ENCODE assay signal across 19 cellular contexts in the genomic region with DNA sequence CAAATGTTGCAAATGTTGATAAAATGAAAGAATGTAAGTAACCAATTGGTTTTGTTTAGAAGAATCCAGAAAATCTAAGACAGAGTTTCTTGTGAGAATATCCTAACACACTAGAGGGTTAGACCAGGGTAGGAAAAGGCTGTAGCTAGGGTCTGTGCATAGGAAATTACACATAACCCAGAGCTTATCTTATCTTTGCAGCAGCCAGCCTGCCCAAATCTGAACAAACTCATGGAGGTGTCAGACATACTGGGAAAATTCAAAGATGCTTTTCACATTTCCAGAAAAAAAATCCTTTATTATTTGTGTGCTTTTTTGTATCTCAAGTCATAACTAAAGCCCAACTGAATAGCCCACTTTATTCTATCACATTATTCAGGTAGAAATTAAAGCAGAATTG.
DNase-seq lines count a peak whose midpoint lies in the region; ATAC-seq and TF ChIP-seq lines count a peak whose summit lies in the region.
"Had no signal": no experiment of that assay in that cellular context is flagged by ENCODE, and none has a peak within 500 bp of the region (broad histone marks: within the 10 kb centered on the region; RNA-seq: fewer than 3 reads in every experiment).

No MANE protein-coding gene starts in this region.

- H3K4me1 ChIP-seq in heart left ventricle (peaks cover 0 to 20% (median 0%) of the 10 kb centered on the region in 12 donors), right atrium auricular region (peaks cover 0 to 15% of the 10 kb centered on the region in 2 donors), vagina (peaks cover 11% of the 10 kb centered on the region)
- H3K4me1 ChIP-seq: BE2C, Peyer's patch had no signal

- intact Hi-C loops in heart left ventricle (cut with DNase I) (no loop called here), Right ventricle myocardium inferior (cut with DNase I) (no loop called here), vagina (cut with DNase I) (no loop called here)

- H3K36me3 ChIP-seq in heart left ventricle: no peaks in the 10 kb centered on the region
- H3K36me3 ChIP-seq in right atrium auricular region: no peaks in the 10 kb centered on the region
- no peaks in the 10 kb centered on the region for H3K36me3 ChIP-seq in vagina
- H3K36me3 ChIP-seq: BE2C, Peyer's patch had no signal

- no peak overlapping the region for H3K4me3 Mint-ChIP-seq in activated CD8-positive, alpha-beta T cell treated with anti-CD3 and anti-CD28 coated beads, Interleukin-2, amount 10 ng/mL, durations not matched to agents 7 days and 5 days
- H3K4me3 Mint-ChIP-seq in activated CD4-positive, alpha-beta memory T cell treated with anti-CD3 and anti-CD28 coated beads, Interleukin-2, amount 10 ng/mL, durations not matched to agents 7 days and 5 days: no peak overlapping the region
- H3K4me3 Mint-ChIP-seq: CD4-positive, alpha-beta memory T cell had no signal

- H3K27ac Mint-ChIP-seq in activated CD8-positive, alpha-beta T cell treated with anti-CD3 and anti-CD28 coated beads, Interleukin-2, amount 10 ng/mL, durations not matched to agents 7 days and 5 days: no peak overlapping the region
- no peak overlapping the region for H3K27ac Mint-ChIP-seq in activated CD4-positive, alpha-beta memory T cell treated with anti-CD3 and anti-CD28 coated beads, Interleukin-2, amount 10 ng/mL, durations not matched to agents 7 days and 5 days
- H3K27ac Mint-ChIP-seq: CD4-positive, alpha-beta memory T cell had no signal

- CTCF ChIA-PET in activated CD8-positive, alpha-beta T cell treated with anti-CD3 and anti-CD28 coated beads, Interleukin-2, amount 10 ng/mL, durations not matched to agents 7 days and 5 days (lab: Charles Lee): no interaction called here
- CTCF ChIA-PET in activated CD4-positive, alpha-beta memory T cell treated with anti-CD3 and anti-CD28 coated beads, Interleukin-2, amount 10 ng/mL, durations not matched to agents 7 days and 5 days (lab: Charles Lee): no interaction called here

- ATAC-seq in heart left ventricle (peak in 3 of 4 donors; percentile 45 to 65 (median 61)), Right ventricle myocardium inferior (no peak)
- ATAC-seq in activated CD8-positive, alpha-beta T cell treated with anti-CD3 and anti-CD28 coated beads, Interleukin-2, amount 10 ng/mL, durations not matched to agents 7 days and 5 days: no peak

- no peak for TF ChIP-seq POLR2A in heart left ventricle (IDR thresholded peaks at IDR 0.05)
- no peak for TF ChIP-seq POLR2A in vagina (IDR thresholded peaks at IDR 0.05)

- H3K27me3 ChIP-seq in heart left ventricle (no peaks in the 10 kb centered on the region), right atrium auricular region (no peaks in the 10 kb centered on the region), vagina (no peaks in the 10 kb centered on the region)
- H3K27me3 ChIP-seq: BE2C, Peyer's patch had no signal

- no peak for TF ChIP-seq CTCF in heart left ventricle (IDR thresholded peaks at IDR 0.05)
- no peak for TF ChIP-seq CTCF in right atrium auricular region (IDR thresholded peaks at IDR 0.05)
- no peak for TF ChIP-seq CTCF in vagina (IDR thresholded peaks at IDR 0.05)

- DNase-seq in heart left ventricle (no peak), Right ventricle myocardium inferior (ENCODE audit: missing footprints) (no peak), dermis blood vessel endothelial cell (peak; percentile 47), right atrium auricular region (ENCODE audit: low spot score) (no peak), vagina (ENCODE audit: extremely low spot score in 2 of 2) (no peak), KG1 (lab: John Stamatoyannopoulos, UW) (no peak)
- no peak for DNase-seq in activated CD8-positive, alpha-beta T cell treated with anti-CD3 and anti-CD28 coated beads, Interleukin-2, amount 10 ng/mL, durations not matched to agents 7 days and 5 days
- no peak for DNase-seq in activated CD4-positive, alpha-beta memory T cell treated with anti-CD3 and anti-CD28 coated beads, Interleukin-2, amount 10 ng/mL, durations not matched to agents 7 days and 5 days
- DNase-seq: BE2C; CD4-positive, alpha-beta memory T cell; DMS79; H7; KBM-7; NCI-H1436; NCI-H2081; NCI-H510A treated with DMSO at 0.1 percent for 48 hours; NCI-H82; Peyer's patch had no signal

- no peaks in the 10 kb centered on the region for H3K4me1 Mint-ChIP-seq in activated CD8-positive, alpha-beta T cell treated with anti-CD3 and anti-CD28 coated beads, Interleukin-2, amount 10 ng/mL, durations not matched to agents 7 days and 5 days (ENCODE audit: low read depth)
- no peaks in the 10 kb centered on the region for H3K4me1 Mint-ChIP-seq in activated CD4-positive, alpha-beta memory T cell treated with anti-CD3 and anti-CD28 coated beads, Interleukin-2, amount 10 ng/mL, durations not matched to agents 7 days and 5 days
- H3K4me1 Mint-ChIP-seq: CD4-positive, alpha-beta memory T cell had no signal

- H3K9me3 ChIP-seq in heart left ventricle: no peaks in the 10 kb centered on the region
- no peaks in the 10 kb centered on the region for H3K9me3 ChIP-seq in right atrium auricular region
- no peaks in the 10 kb centered on the region for H3K9me3 ChIP-seq in vagina
- H3K9me3 ChIP-seq: BE2C, Peyer's patch had no signal

- H3K36me3 Mint-ChIP-seq in activated CD8-positive, alpha-beta T cell treated with anti-CD3 and anti-CD28 coated beads, Interleukin-2, amount 10 ng/mL, durations not matched to agents 7 days and 5 days (ENCODE audit: low read depth): no peaks in the 10 kb centered on the region
- H3K36me3 Mint-ChIP-seq in activated CD4-positive, alpha-beta memory T cell treated with anti-CD3 and anti-CD28 coated beads, Interleukin-2, amount 10 ng/mL, durations not matched to agents 7 days and 5 days (ENCODE audit: low read depth): no peaks in the 10 kb centered on the region
- H3K36me3 Mint-ChIP-seq: CD4-positive, alpha-beta memory T cell had no signal

- no peaks in the 10 kb centered on the region for H3K9me3 Mint-ChIP-seq in activated CD8-positive, alpha-beta T cell treated with anti-CD3 and anti-CD28 coated beads, Interleukin-2, amount 10 ng/mL, durations not matched to agents 7 days and 5 days (ENCODE audit: insufficient read depth)
- no peaks in the 10 kb centered on the region for H3K9me3 Mint-ChIP-seq in activated CD4-positive, alpha-beta memory T cell treated with anti-CD3 and anti-CD28 coated beads, Interleukin-2, amount 10 ng/mL, durations not matched to agents 7 days and 5 days

- H3K4me3 ChIP-seq in heart left ventricle: no peak overlapping the region
- H3K4me3 ChIP-seq in right atrium auricular region: no peak overlapping the region
- H3K4me3 ChIP-seq in vagina: no peak overlapping the region
- H3K4me3 ChIP-seq: Peyer's patch had no signal

- POLR2A ChIA-PET in activated CD8-positive, alpha-beta T cell treated with anti-CD3 and anti-CD28 coated beads, Interleukin-2, amount 10 ng/mL, durations not matched to agents 7 days and 5 days (lab: Charles Lee): no interaction called here
- POLR2A ChIA-PET in activated CD4-positive, alpha-beta memory T cell treated with anti-CD3 and anti-CD28 coated beads, Interleukin-2, amount 10 ng/mL, durations not matched to agents 7 days and 5 days (lab: Charles Lee): no interaction called here

- H3K27me3 Mint-ChIP-seq in activated CD8-positive, alpha-beta T cell treated with anti-CD3 and anti-CD28 coated beads, Interleukin-2, amount 10 ng/mL, durations not matched to agents 7 days and 5 days (ENCODE audit: low read depth): peaks cover 2% of the 10 kb centered on the region
- peaks cover 6% of the 10 kb centered on the region for H3K27me3 Mint-ChIP-seq in activated CD4-positive, alpha-beta memory T cell treated with anti-CD3 and anti-CD28 coated beads, Interleukin-2, amount 10 ng/mL, durations not matched to agents 7 days and 5 days

- H3K27ac ChIP-seq in heart left ventricle: peak overlapping the region in 8 of 12 donors; percentile 13 to 76 (median 38)
- peak overlapping the region; percentile 47 to 70 for H3K27ac ChIP-seq in right atrium auricular region
- H3K27ac ChIP-seq in vagina: peak overlapping the region; percentile 59
- H3K27ac ChIP-seq: 22Rv1, Peyer's patch had no signal

Comparison
In these comparisons a context has a peak if more than half of its experiments do, and no peak if none do; other contexts are left out.
1. ATAC-seq: peak in heart left ventricle (3 of 4); none in Right ventricle myocardium inferior (single experiment) and activated CD8-positive, alpha-beta T cell treated with anti-CD3 and anti-CD28 coated beads, Interleukin-2, amount 10 ng/mL, durations not matched to agents 7 days and 5 days (single experiment).
2. Peak in every context shown above with its lines, with median percentiles within 50 percentile points of each other: H3K27ac ChIP-seq.